Comparison of ENCODE assay signal across 1 cellular context in the genomic region with DNA sequence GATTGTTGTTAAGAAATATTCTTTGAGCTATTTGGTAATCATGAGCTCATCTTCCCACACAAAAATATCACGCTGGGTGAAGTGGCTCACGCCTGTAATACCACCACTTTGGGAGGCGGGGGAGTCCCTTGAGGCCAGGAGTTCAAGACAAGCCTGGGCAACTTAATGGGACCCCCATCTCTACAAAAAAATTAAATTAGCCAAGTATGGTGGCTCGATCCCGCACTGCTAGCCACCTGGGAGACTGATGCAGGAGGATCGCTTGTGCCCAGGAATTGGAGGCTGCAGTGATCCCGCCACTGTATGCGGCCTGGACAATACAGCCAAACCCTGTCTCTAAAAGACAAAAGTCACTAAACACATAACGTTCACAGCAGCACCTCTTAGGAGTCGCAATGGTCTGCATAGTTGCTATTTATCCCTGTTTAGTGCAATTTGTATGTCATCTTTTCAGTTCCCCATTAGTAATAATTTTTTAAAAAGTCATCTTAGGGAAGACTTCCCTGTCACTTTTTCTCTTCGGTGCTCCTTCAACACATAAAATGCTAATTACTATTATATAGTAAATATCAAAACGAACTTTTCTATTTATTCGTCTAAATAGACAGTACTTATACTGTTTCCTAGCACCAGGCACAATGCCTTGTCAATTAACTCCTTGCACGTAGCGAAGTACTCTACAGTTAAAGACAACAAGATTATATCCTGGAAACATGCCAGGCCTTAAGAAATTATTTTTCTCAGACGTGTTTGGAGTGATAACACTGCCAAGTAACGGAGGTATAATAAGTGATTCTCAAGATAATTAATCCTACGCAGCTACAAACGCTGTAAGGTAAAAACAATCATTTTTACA.
TF ChIP-seq lines count a peak whose summit lies in the region.

No MANE protein-coding gene starts in this region.

TF ChIP-seq in endothelial cell of umbilical vein, 7 proteins besides CTCF, POLR2A, EP300 and RAD21:
- TF ChIP-seq POLR2AphosphoS5 (IDR thresholded peaks at IDR 0.05; ENCODE audit: insufficient read depth, low read depth, low read length): no peak
